Comparison of ENCODE assay signal across 1 cellular context in the genomic region with DNA sequence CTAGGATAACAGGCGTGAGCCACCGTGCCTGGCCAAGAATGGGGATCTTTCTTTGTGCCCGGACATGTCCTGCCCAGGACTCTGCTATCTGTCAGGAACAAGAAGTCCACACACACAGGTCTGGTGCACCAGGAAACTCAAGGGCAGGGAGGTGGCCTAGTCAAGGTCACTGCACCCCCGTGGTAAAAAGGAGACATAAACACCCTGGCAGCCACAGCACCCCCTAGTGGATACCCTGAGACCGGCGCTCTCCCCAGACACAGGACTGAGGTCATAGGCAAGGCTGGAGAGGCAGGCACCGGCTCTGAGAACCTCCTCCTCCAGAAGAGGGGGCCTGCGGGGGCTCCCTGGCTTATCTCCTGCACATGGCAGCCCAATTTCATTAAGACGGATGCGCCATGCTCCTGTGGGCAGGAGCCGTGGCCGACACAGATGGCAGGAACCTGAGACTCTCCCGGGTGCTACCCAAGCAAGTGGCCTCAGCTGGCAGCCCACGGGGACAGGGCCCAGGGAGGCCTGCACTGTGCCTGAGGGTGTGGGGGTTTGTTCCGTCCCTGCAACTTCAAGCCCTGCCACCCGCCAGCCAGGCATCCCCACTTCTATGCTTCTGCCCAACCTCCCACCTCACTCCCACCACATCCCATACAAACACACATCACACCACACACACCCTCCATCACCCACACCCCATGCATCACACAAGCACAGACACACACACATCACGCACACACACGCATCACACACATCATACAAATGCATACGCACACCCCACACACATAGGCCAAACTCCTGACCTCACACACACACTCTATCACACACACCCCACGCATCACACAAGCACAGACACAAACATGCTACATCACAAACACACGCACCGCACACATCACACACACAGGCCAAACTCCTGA.
TF ChIP-seq lines count a peak whose summit lies in the region.

No MANE protein-coding gene starts in this region.

TF ChIP-seq in HepG2, 621 proteins besides CTCF, POLR2A, EP300 and RAD21 (continued from another document and continues in another):
- TF ChIP-seq, protein P1, sequence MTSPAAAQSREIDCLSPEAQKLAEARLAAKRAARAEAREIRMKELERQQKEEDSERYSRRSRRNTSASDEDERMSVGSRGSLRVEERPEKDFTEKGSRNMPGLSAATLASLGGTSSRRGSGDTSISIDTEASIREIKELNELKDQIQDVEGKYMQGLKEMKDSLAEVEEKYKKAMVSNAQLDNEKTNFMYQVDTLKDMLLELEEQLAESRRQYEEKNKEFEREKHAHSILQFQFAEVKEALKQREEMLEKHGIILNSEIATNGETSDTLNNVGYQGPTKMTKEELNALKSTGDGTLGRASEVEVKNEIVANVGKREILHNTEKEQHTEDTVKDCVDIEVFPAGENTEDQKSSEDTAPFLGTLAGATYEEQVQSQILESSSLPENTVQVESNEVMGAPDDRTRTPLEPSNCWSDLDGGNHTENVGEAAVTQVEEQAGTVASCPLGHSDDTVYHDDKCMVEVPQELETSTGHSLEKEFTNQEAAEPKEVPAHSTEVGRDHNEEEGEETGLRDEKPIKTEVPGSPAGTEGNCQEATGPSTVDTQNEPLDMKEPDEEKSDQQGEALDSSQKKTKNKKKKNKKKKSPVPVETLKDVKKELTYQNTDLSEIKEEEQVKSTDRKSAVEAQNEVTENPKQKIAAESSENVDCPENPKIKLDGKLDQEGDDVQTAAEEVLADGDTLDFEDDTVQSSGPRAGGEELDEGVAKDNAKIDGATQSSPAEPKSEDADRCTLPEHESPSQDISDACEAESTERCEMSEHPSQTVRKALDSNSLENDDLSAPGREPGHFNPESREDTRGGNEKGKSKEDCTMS (CRISPR knock-in tag; conservative IDR thresholded peaks at IDR 0.05): no peak
- TF ChIP-seq, protein P2, sequence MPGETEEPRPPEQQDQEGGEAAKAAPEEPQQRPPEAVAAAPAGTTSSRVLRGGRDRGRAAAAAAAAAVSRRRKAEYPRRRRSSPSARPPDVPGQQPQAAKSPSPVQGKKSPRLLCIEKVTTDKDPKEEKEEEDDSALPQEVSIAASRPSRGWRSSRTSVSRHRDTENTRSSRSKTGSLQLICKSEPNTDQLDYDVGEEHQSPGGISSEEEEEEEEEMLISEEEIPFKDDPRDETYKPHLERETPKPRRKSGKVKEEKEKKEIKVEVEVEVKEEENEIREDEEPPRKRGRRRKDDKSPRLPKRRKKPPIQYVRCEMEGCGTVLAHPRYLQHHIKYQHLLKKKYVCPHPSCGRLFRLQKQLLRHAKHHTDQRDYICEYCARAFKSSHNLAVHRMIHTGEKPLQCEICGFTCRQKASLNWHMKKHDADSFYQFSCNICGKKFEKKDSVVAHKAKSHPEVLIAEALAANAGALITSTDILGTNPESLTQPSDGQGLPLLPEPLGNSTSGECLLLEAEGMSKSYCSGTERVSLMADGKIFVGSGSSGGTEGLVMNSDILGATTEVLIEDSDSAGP (CRISPR knock-in tag; IDR thresholded peaks at IDR 0.05; ENCODE audit: borderline replicate concordance): peak; percentile 29; the same call in 1 of the 2 replicates
- TF ChIP-seq ZNF501 (CRISPR knock-in tag; IDR thresholded peaks at IDR 0.05) (no peak), ZSCAN9 (CRISPR knock-in tag; IDR thresholded peaks at IDR 0.05; ENCODE audit: borderline replicate concordance) (no peak), NFYB (CRISPR knock-in tag; IDR thresholded peaks at IDR 0.05) (no peak), HES4 (CRISPR knock-in tag; IDR thresholded peaks at IDR 0.05; ENCODE audit: borderline replicate concordance) (no peak), ZNF556 (CRISPR knock-in tag; IDR thresholded peaks at IDR 0.05; ENCODE audit: borderline replicate concordance) (no peak), HNRNPL (IDR thresholded peaks at IDR 0.05; ENCODE audit: low read depth, low read length) (0 out of 2 replicates have a peak, but pooled peaks have one; percentile 35), ZNF564 (CRISPR knock-in tag; IDR thresholded peaks at IDR 0.05) (no peak), ZNF672 (CRISPR knock-in tag; IDR thresholded peaks at IDR 0.05) (no peak), ZNF343 (CRISPR knock-in tag; IDR thresholded peaks at IDR 0.05) (no peak), BCL6 (CRISPR knock-in tag; IDR thresholded peaks at IDR 0.05) (no peak), KMT2A (CRISPR knock-in tag; IDR thresholded peaks at IDR 0.05) (no peak), RXRB (CRISPR knock-in tag; IDR thresholded peaks at IDR 0.05; ENCODE audit: borderline replicate concordance) (0 out of 2 replicates have a peak, but pooled peaks have one; percentile 15), ZNF451 (CRISPR knock-in tag; IDR thresholded peaks at IDR 0.05) (no peak), ZNF496 (CRISPR knock-in tag; IDR thresholded peaks at IDR 0.05; ENCODE audit: insufficient replicate concordance) (no peak), REPIN1 (CRISPR knock-in tag; IDR thresholded peaks at IDR 0.05; ENCODE audit: borderline replicate concordance, low read depth) (0 out of 2 replicates have a peak, but pooled peaks have one; percentile 22), SMAD1 (CRISPR knock-in tag; IDR thresholded peaks at IDR 0.05; ENCODE audit: borderline replicate concordance, low read depth) (no peak), ZNF773 (CRISPR knock-in tag; IDR thresholded peaks at IDR 0.05; ENCODE audit: borderline replicate concordance) (no peak), RAD51 (IDR thresholded peaks at IDR 0.05; ENCODE audit: borderline replicate concordance) (no peak), HNF4G (IDR thresholded peaks at IDR 0.05; ENCODE audit: borderline replicate concordance, low read depth, low read length) (no peak), HNF4G (CRISPR knock-in tag; IDR thresholded peaks at IDR 0.05; ENCODE audit: borderline replicate concordance, low read depth) (no peak), RBFOX2 (IDR thresholded peaks at IDR 0.05; ENCODE audit: low read depth, low read length) (no peak), HMG20B (CRISPR knock-in tag; conservative IDR thresholded peaks at IDR 0.05) (no peak), TARDBP (CRISPR knock-in tag; IDR thresholded peaks at IDR 0.05) (0 out of 2 replicates have a peak, but pooled peaks have one; percentile 49), FOXK2 (IDR thresholded peaks at IDR 0.05) (no peak), ZNF790 (CRISPR knock-in tag; IDR thresholded peaks at IDR 0.05; ENCODE audit: borderline replicate concordance) (no peak), STAG1 (CRISPR knock-in tag; IDR thresholded peaks at IDR 0.05) (peak; percentile 66), ZNF337 (CRISPR knock-in tag; IDR thresholded peaks at IDR 0.05; ENCODE audit: borderline replicate concordance, low read depth) (no peak), FOXK1 (CRISPR knock-in tag; IDR thresholded peaks at IDR 0.05; ENCODE audit: borderline replicate concordance, low read depth) (no peak), PRMT3 (CRISPR knock-in tag; IDR thresholded peaks at IDR 0.05; ENCODE audit: borderline replicate concordance, low read depth) (no peak)
- TF ChIP-seq, protein P3, sequence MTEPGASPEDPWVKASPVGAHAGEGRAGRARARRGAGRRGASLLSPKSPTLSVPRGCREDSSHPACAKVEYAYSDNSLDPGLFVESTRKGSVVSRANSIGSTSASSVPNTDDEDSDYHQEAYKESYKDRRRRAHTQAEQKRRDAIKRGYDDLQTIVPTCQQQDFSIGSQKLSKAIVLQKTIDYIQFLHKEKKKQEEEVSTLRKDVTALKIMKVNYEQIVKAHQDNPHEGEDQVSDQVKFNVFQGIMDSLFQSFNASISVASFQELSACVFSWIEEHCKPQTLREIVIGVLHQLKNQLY (CRISPR knock-in tag; IDR thresholded peaks at IDR 0.05): no peak
- TF ChIP-seq, protein P4, sequence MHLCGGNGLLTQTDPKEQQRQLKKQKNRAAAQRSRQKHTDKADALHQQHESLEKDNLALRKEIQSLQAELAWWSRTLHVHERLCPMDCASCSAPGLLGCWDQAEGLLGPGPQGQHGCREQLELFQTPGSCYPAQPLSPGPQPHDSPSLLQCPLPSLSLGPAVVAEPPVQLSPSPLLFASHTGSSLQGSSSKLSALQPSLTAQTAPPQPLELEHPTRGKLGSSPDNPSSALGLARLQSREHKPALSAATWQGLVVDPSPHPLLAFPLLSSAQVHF (CRISPR knock-in tag; IDR thresholded peaks at IDR 0.05): no peak
- TF ChIP-seq, protein P5, sequence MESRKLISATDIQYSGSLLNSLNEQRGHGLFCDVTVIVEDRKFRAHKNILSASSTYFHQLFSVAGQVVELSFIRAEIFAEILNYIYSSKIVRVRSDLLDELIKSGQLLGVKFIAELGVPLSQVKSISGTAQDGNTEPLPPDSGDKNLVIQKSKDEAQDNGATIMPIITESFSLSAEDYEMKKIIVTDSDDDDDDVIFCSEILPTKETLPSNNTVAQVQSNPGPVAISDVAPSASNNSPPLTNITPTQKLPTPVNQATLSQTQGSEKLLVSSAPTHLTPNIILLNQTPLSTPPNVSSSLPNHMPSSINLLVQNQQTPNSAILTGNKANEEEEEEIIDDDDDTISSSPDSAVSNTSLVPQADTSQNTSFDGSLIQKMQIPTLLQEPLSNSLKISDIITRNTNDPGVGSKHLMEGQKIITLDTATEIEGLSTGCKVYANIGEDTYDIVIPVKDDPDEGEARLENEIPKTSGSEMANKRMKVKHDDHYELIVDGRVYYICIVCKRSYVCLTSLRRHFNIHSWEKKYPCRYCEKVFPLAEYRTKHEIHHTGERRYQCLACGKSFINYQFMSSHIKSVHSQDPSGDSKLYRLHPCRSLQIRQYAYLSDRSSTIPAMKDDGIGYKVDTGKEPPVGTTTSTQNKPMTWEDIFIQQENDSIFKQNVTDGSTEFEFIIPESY (CRISPR knock-in tag; IDR thresholded peaks at IDR 0.05): peak; percentile 83
- TF ChIP-seq, protein P6, sequence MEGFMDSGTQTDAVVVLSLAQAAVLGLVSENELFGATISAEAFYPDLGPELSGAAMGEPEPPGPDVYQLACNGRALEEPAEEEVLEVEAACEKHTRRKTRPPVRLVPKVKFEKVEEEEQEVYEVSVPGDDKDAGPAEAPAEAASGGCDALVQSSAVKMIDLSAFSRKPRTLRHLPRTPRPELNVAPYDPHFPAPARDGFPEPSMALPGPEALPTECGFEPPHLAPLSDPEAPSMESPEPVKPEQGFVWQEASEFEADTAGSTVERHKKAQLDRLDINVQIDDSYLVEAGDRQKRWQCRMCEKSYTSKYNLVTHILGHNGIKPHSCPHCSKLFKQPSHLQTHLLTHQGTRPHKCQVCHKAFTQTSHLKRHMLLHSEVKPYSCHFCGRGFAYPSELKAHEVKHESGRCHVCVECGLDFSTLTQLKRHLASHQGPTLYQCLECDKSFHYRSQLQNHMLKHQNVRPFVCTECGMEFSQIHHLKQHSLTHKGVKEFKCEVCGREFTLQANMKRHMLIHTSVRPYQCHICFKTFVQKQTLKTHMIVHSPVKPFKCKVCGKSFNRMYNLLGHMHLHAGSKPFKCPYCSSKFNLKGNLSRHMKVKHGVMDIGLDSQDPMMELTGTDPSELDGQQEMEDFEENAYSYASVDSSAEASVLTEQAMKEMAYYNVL (CRISPR knock-in tag; IDR thresholded peaks at IDR 0.05; ENCODE audit: borderline replicate concordance): no peak
- TF ChIP-seq, protein P7, sequence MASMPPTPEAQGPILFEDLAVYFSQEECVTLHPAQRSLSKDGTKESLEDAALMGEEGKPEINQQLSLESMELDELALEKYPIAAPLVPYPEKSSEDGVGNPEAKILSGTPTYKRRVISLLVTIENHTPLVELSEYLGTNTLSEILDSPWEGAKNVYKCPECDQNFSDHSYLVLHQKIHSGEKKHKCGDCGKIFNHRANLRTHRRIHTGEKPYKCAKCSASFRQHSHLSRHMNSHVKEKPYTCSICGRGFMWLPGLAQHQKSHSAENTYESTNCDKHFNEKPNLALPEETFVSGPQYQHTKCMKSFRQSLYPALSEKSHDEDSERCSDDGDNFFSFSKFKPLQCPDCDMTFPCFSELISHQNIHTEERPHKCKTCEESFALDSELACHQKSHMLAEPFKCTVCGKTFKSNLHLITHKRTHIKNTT (CRISPR knock-in tag; IDR thresholded peaks at IDR 0.05): no peak
- TF ChIP-seq, protein P8, sequence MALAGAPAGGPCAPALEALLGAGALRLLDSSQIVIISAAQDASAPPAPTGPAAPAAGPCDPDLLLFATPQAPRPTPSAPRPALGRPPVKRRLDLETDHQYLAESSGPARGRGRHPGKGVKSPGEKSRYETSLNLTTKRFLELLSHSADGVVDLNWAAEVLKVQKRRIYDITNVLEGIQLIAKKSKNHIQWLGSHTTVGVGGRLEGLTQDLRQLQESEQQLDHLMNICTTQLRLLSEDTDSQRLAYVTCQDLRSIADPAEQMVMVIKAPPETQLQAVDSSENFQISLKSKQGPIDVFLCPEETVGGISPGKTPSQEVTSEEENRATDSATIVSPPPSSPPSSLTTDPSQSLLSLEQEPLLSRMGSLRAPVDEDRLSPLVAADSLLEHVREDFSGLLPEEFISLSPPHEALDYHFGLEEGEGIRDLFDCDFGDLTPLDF (CRISPR knock-in tag; IDR thresholded peaks at IDR 0.05): no peak
- TF ChIP-seq, protein P9, sequence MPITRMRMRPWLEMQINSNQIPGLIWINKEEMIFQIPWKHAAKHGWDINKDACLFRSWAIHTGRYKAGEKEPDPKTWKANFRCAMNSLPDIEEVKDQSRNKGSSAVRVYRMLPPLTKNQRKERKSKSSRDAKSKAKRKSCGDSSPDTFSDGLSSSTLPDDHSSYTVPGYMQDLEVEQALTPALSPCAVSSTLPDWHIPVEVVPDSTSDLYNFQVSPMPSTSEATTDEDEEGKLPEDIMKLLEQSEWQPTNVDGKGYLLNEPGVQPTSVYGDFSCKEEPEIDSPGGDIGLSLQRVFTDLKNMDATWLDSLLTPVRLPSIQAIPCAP (CRISPR knock-in tag; IDR thresholded peaks at IDR 0.05; ENCODE audit: low read depth): no peak
- TF ChIP-seq, protein P10, sequence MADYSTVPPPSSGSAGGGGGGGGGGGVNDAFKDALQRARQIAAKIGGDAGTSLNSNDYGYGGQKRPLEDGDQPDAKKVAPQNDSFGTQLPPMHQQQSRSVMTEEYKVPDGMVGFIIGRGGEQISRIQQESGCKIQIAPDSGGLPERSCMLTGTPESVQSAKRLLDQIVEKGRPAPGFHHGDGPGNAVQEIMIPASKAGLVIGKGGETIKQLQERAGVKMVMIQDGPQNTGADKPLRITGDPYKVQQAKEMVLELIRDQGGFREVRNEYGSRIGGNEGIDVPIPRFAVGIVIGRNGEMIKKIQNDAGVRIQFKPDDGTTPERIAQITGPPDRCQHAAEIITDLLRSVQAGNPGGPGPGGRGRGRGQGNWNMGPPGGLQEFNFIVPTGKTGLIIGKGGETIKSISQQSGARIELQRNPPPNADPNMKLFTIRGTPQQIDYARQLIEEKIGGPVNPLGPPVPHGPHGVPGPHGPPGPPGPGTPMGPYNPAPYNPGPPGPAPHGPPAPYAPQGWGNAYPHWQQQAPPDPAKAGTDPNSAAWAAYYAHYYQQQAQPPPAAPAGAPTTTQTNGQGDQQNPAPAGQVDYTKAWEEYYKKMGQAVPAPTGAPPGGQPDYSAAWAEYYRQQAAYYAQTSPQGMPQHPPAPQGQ (CRISPR knock-in tag; IDR thresholded peaks at IDR 0.05; ENCODE audit: borderline replicate concordance): no peak
- TF ChIP-seq, protein P11, sequence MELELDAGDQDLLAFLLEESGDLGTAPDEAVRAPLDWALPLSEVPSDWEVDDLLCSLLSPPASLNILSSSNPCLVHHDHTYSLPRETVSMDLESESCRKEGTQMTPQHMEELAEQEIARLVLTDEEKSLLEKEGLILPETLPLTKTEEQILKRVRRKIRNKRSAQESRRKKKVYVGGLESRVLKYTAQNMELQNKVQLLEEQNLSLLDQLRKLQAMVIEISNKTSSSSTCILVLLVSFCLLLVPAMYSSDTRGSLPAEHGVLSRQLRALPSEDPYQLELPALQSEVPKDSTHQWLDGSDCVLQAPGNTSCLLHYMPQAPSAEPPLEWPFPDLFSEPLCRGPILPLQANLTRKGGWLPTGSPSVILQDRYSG (CRISPR knock-in tag; IDR thresholded peaks at IDR 0.05): no peak
